10 cellular contexts compared by ENCODE assay signal in genomic region chr3:10417849-10418248, GRCh38.
DNase-seq lines count a peak whose midpoint lies in the region; ATAC-seq and TF ChIP-seq lines count a peak whose summit lies in the region.
"Had no signal": no experiment of that assay in that cellular context is flagged by ENCODE, and none has a peak within 500 bp of the region (broad histone marks: within the 10 kb centered on the region; RNA-seq: fewer than 3 reads in every experiment).

No MANE protein-coding gene starts in this region.

- in situ Hi-C loops in T47D (cut with HindIII; ENCODE audit: low pct_unique_long_range_greater_than_20kb, low sequenced_read_pairs) = no loop called here

- DNase-seq in NCI-H82 (lab: John Stamatoyannopoulos, UW) (peak; percentile 43), NCI-H82 treated with DMSO at 0.1 percent for 48 hours (lab: John Stamatoyannopoulos, UW; ENCODE audit: unreplicated experiment) (no peak), NCI-H1092 (lab: John Stamatoyannopoulos, UW) (peak; percentile 10), T47D (ENCODE audit: low read depth in 1 of 2, low spot score in 1 of 2) (peak; percentile 24 to 61), islet precursor cell (no peak)
- no peak for DNase-seq in stimulated activated CD4-positive, alpha-beta T cell treated with anti-CD3 and anti-CD28 coated beads, Interleukin-4, amount 100 ng/mL, for 1 hour
- DNase-seq: cortex of kidney; stimulated activated CD8-positive, alpha-beta memory T cell treated with anti-CD3 and anti-CD28 coated beads, Interleukin-4, amount 100 ng/mL, for 48 hours had no signal

- H2AFZ ChIP-seq in parathyroid adenoma = no peak overlapping the region

- H3K9me3 ChIP-seq in parathyroid adenoma (ENCODE audit: control insufficient read depth, low read length) = no peaks in the 10 kb centered on the region

- no peak overlapping the region for H3K4me2 ChIP-seq in parathyroid adenoma (ENCODE audit: low read length)

- no peaks in the 10 kb centered on the region for H3K4me1 ChIP-seq in parathyroid adenoma

- H3K27ac ChIP-seq in parathyroid adenoma = no peak overlapping the region

- H3K9ac ChIP-seq in parathyroid adenoma = no peak overlapping the region

- peak; percentile 22 for TF ChIP-seq CTCF in parathyroid adenoma (IDR thresholded peaks at IDR 0.05)

- ATAC-seq in HG03521 (IDR thresholded peaks at IDR 0.05; ENCODE audit: unreplicated experiment) = no peak

- H3K79me2 ChIP-seq in parathyroid adenoma = no peaks in the 10 kb centered on the region

- no peaks in the 10 kb centered on the region for H3K27me3 ChIP-seq in parathyroid adenoma (ENCODE audit: control insufficient read depth, insufficient read depth, low read length)

- no peaks in the 10 kb centered on the region for H3K36me3 ChIP-seq in parathyroid adenoma (ENCODE audit: control insufficient read depth, insufficient read depth, low read length)

- H3K4me3 ChIP-seq in parathyroid adenoma (ENCODE audit: low read depth, low read length) = no peak overlapping the region

Comparison
In these comparisons a context has a peak if more than half of its experiments do, and no peak if none do; other contexts are left out.
1. DNase-seq: peak in NCI-H82 (single experiment), NCI-H1092 (single experiment) and T47D (2 of 2); none in NCI-H82 treated with DMSO at 0.1 percent for 48 hours (single experiment), stimulated activated CD4-positive, alpha-beta T cell treated with anti-CD3 and anti-CD28 coated beads, Interleukin-4, amount 100 ng/mL, for 1 hour (single experiment) and islet precursor cell (single experiment).